Comparison of ENCODE assay signal across 11 cellular contexts in the genomic region with DNA sequence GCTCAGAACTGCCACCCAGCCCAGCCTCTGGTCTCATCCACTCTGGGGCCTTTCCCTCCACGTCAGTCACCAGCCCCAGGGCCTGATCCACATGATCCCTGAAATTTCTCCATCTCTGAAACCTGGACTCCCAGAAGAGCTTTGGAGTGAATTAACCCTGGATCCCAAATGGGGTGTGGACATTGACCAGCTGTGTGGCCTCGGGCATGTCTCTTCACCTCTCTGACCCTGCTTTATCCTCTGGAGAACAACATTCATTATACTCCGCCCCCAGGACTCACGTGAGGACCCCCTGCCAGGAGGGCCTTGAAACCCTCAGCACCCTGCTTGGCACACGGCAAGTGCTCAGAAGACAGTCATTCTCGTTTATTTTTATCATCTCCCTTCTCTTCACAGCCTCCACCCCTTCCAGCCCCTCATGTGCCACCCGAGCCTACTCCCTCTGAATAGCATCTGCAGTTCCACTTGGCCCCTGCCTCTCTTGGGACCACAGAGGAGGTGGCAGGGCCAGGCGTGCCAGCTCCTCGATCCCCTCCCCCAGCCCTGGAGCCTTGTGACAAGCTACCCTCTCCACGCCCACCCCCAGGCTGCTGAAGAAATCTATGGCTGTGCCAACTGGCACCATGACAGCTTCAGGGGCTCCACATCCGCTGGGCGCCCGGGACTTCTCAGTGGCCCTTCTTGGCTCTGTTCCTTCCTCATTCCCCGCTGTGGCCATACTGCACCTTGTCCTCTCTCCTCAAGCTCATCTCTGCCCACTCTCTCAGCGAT. TPM values are rescaled to one million over a fixed set of nuclear protein-coding genes. Genes with fewer than 3 reads are reported as not detected.
DNase-seq lines count a peak whose midpoint lies in the region; ATAC-seq and TF ChIP-seq lines count a peak whose summit lies in the region.
"Had no signal": no experiment of that assay in that cellular context is flagged by ENCODE, and none has a peak within 500 bp of the region (broad histone marks: within the 10 kb centered on the region; RNA-seq: fewer than 3 reads in every experiment).

No MANE protein-coding gene starts in this region.

- H3K27ac Mint-ChIP-seq in activated CD8-positive, alpha-beta T cell treated with anti-CD3 and anti-CD28 coated beads, Interleukin-2, amount 10 ng/mL, durations not matched to agents 7 days and 5 days: peak overlapping the region; percentile 75
- H3K27ac Mint-ChIP-seq in activated CD8-positive, alpha-beta T cell treated with anti-CD3 and anti-CD28 coated beads for 36 hours: no peak overlapping the region
- peak overlapping the region; percentile 70 to 100 (median 89) for H3K27ac Mint-ChIP-seq in brain
- peak overlapping the region; percentile 87 for H3K27ac Mint-ChIP-seq in stimulated activated effector memory CD8-positive, alpha-beta T cell treated with anti-CD3 and anti-CD28 coated beads, Interleukin-12 subunit alpha, Interleukin-12 subunit beta, amount 100 ng/mL, for 72 hours

- no peak overlapping the region for H3K4me3 Mint-ChIP-seq in activated CD8-positive, alpha-beta T cell treated with anti-CD3 and anti-CD28 coated beads, Interleukin-2, amount 10 ng/mL, durations not matched to agents 7 days and 5 days
- no peak overlapping the region for H3K4me3 Mint-ChIP-seq in activated CD8-positive, alpha-beta T cell treated with anti-CD3 and anti-CD28 coated beads for 36 hours
- peak overlapping the region in 3 of 5 experiments; percentile 53 to 70 (median 66) for H3K4me3 Mint-ChIP-seq in brain
- peak overlapping the region; percentile 58 for H3K4me3 Mint-ChIP-seq in stimulated activated effector memory CD8-positive, alpha-beta T cell treated with anti-CD3 and anti-CD28 coated beads, Interleukin-12 subunit alpha, Interleukin-12 subunit beta, amount 100 ng/mL, for 72 hours

- no peak for TF ChIP-seq CTCF in activated CD8-positive, alpha-beta T cell treated with anti-CD3 and anti-CD28 coated beads for 36 hours (IDR thresholded peaks at IDR 0.05)
- peak in 1 of 2 experiments; percentile 39 for TF ChIP-seq CTCF in brain (conservative IDR thresholded peaks at IDR 0.05)

- H3K36me3 Mint-ChIP-seq in activated CD8-positive, alpha-beta T cell treated with anti-CD3 and anti-CD28 coated beads, Interleukin-2, amount 10 ng/mL, durations not matched to agents 7 days and 5 days (ENCODE audit: low read depth): no peaks in the 10 kb centered on the region
- no peaks in the 10 kb centered on the region for H3K36me3 Mint-ChIP-seq in activated CD8-positive, alpha-beta T cell treated with anti-CD3 and anti-CD28 coated beads for 36 hours (ENCODE audit: low read depth)
- peaks cover 6% of the 10 kb centered on the region for H3K36me3 Mint-ChIP-seq in brain
- H3K36me3 Mint-ChIP-seq in stimulated activated effector memory CD8-positive, alpha-beta T cell treated with anti-CD3 and anti-CD28 coated beads, Interleukin-12 subunit alpha, Interleukin-12 subunit beta, amount 100 ng/mL, for 72 hours: no peaks in the 10 kb centered on the region
- H3K36me3 Mint-ChIP-seq: memory B cell had no signal

- H3K9me3 Mint-ChIP-seq in activated CD8-positive, alpha-beta T cell treated with anti-CD3 and anti-CD28 coated beads, Interleukin-2, amount 10 ng/mL, durations not matched to agents 7 days and 5 days (ENCODE audit: insufficient read depth): no peaks in the 10 kb centered on the region
- no peaks in the 10 kb centered on the region for H3K9me3 Mint-ChIP-seq in activated CD8-positive, alpha-beta T cell treated with anti-CD3 and anti-CD28 coated beads for 36 hours
- no peaks in the 10 kb centered on the region for H3K9me3 Mint-ChIP-seq in brain
- no peaks in the 10 kb centered on the region for H3K9me3 Mint-ChIP-seq in stimulated activated effector memory CD8-positive, alpha-beta T cell treated with anti-CD3 and anti-CD28 coated beads, Interleukin-12 subunit alpha, Interleukin-12 subunit beta, amount 100 ng/mL, for 72 hours
- H3K9me3 Mint-ChIP-seq: memory B cell had no signal

- DNase-seq in activated CD8-positive, alpha-beta T cell treated with anti-CD3 and anti-CD28 coated beads, Interleukin-2, amount 10 ng/mL, durations not matched to agents 7 days and 5 days: no peak
- DNase-seq in activated CD8-positive, alpha-beta T cell treated with anti-CD3 and anti-CD28 coated beads for 36 hours: no peak
- peak; percentile 82 for DNase-seq in NCI-H2171 treated with DMSO at 0.1 percent for 48 hours (lab: John Stamatoyannopoulos, UW)
- no peak for DNase-seq in stimulated activated effector memory CD8-positive, alpha-beta T cell treated with anti-CD3 and anti-CD28 coated beads, Interleukin-12 subunit alpha, Interleukin-12 subunit beta, amount 100 ng/mL, for 72 hours (ENCODE audit: low spot score in 2 of 2)
- DNase-seq in NCI-H2029 (lab: John Stamatoyannopoulos, UW): no peak
- no peak for DNase-seq in dermis blood vessel endothelial cell
- DNase-seq: NCI-H1930 had no signal

- CTCF ChIA-PET in activated CD8-positive, alpha-beta T cell treated with anti-CD3 and anti-CD28 coated beads, Interleukin-2, amount 10 ng/mL, durations not matched to agents 7 days and 5 days (lab: Charles Lee): interaction anchor here (0.7 to 2.4 kb wide), 28 partner anchors 8 to 218 kb away, joined by 3 to 24 read pairs (median 4); partner anchors contain the start of gene COL16A1
- CTCF ChIA-PET in activated CD8-positive, alpha-beta T cell treated with anti-CD3 and anti-CD28 coated beads for 36 hours (lab: Charles Lee): interaction anchor here (0.6 to 2.8 kb wide), 22 partner anchors 7 to 212 kb away, joined by 3 to 28 read pairs (median 5); partner anchors contain the start of gene ADGRB2

- H3K27me3 Mint-ChIP-seq in activated CD8-positive, alpha-beta T cell treated with anti-CD3 and anti-CD28 coated beads, Interleukin-2, amount 10 ng/mL, durations not matched to agents 7 days and 5 days (ENCODE audit: low read depth): no peaks in the 10 kb centered on the region
- peaks cover 2% of the 10 kb centered on the region for H3K27me3 Mint-ChIP-seq in activated CD8-positive, alpha-beta T cell treated with anti-CD3 and anti-CD28 coated beads for 36 hours
- peaks cover 3% of the 10 kb centered on the region for H3K27me3 Mint-ChIP-seq in brain

- intact Hi-C loops in activated CD8-positive, alpha-beta T cell treated with anti-CD3 and anti-CD28 coated beads for 36 hours (cut with micrococcal nuclease): no loop called here

- ATAC-seq in activated CD8-positive, alpha-beta T cell treated with anti-CD3 and anti-CD28 coated beads, Interleukin-2, amount 10 ng/mL, durations not matched to agents 7 days and 5 days: no peak
- no peak for ATAC-seq in activated CD8-positive, alpha-beta T cell treated with anti-CD3 and anti-CD28 coated beads for 36 hours
- no peak for ATAC-seq in stimulated activated effector memory CD8-positive, alpha-beta T cell treated with anti-CD3 and anti-CD28 coated beads, Interleukin-12 subunit alpha, Interleukin-12 subunit beta, amount 100 ng/mL, for 72 hours
- no peak for ATAC-seq in HG02642 (IDR thresholded peaks at IDR 0.05; ENCODE audit: poor library complexity, unreplicated experiment)

- H3K4me1 Mint-ChIP-seq in activated CD8-positive, alpha-beta T cell treated with anti-CD3 and anti-CD28 coated beads, Interleukin-2, amount 10 ng/mL, durations not matched to agents 7 days and 5 days (ENCODE audit: low read depth): peaks cover 40% of the 10 kb centered on the region
- H3K4me1 Mint-ChIP-seq in activated CD8-positive, alpha-beta T cell treated with anti-CD3 and anti-CD28 coated beads for 36 hours (ENCODE audit: low read depth): peaks cover 19% of the 10 kb centered on the region
- peaks cover 70% of the 10 kb centered on the region for H3K4me1 Mint-ChIP-seq in brain
- peaks cover 70% of the 10 kb centered on the region for H3K4me1 Mint-ChIP-seq in stimulated activated effector memory CD8-positive, alpha-beta T cell treated with anti-CD3 and anti-CD28 coated beads, Interleukin-12 subunit alpha, Interleukin-12 subunit beta, amount 100 ng/mL, for 72 hours

- POLR2A ChIA-PET in activated CD8-positive, alpha-beta T cell treated with anti-CD3 and anti-CD28 coated beads, Interleukin-2, amount 10 ng/mL, durations not matched to agents 7 days and 5 days (lab: Charles Lee): interaction anchor here (0.7 to 1.3 kb wide), 3 partner anchors 29 to 209 kb away, joined by 3 to 5 read pairs (median 4); no protein-coding TSS in a partner anchor
- POLR2A ChIA-PET in activated CD8-positive, alpha-beta T cell treated with anti-CD3 and anti-CD28 coated beads for 36 hours (lab: Charles Lee): interaction anchor here (1.0 kb wide), 1 partner anchor 16 kb away, joined by 3 read pairs; no protein-coding TSS in a partner anchor

RNA-seq across cellular contexts. Expression of gene ADGRB2, which starts 18.1 kb away (rescaled TPM):
- total RNA-seq in activated CD8-positive, alpha-beta T cell treated with anti-CD3 and anti-CD28 coated beads, Interleukin-2, amount 10 ng/mL, durations not matched to agents 7 days and 5 days: under 1 TPM; 0.05 to 0.37 TPM
- total RNA-seq in activated CD8-positive, alpha-beta T cell treated with anti-CD3 and anti-CD28 coated beads for 36 hours: under 1 TPM; 0.54 to 0.56 TPM
- 67.9 TPM for polyA plus RNA-seq in brain (ENCODE audit: insufficient read depth, low read depth, low replicate concordance)
- total RNA-seq in dermis blood vessel endothelial cell: 0.17 and 0.28 TPM in 2 replicates

RNA-seq across cellular contexts. Expression of gene COL16A1, which starts 42.3 kb away (rescaled TPM):
- not detected for total RNA-seq in activated CD8-positive, alpha-beta T cell treated with anti-CD3 and anti-CD28 coated beads, Interleukin-2, amount 10 ng/mL, durations not matched to agents 7 days and 5 days
- under 1 TPM in 1 of 2 experiments, not detected in 1; 0.34 TPM for total RNA-seq in activated CD8-positive, alpha-beta T cell treated with anti-CD3 and anti-CD28 coated beads for 36 hours
- 4.9 TPM for polyA plus RNA-seq in brain (ENCODE audit: insufficient read depth, low read depth, low replicate concordance)
- total RNA-seq in dermis blood vessel endothelial cell: 0.51 and 0.65 TPM in 2 replicates
- total RNA-seq: T-helper 2 cell treated with Interferon-gamma antibody and Interleukin-4, amounts not matched to agents 100 ng/mL and 5 ng/mL, for 36 hours had no signal

Comparison
In these comparisons a context has a peak if more than half of its experiments do, and no peak if none do; other contexts are left out.
1. H3K4me3 Mint-ChIP-seq: peak in brain (3 of 5) and stimulated activated effector memory CD8-positive, alpha-beta T cell treated with anti-CD3 and anti-CD28 coated beads, Interleukin-12 subunit alpha, Interleukin-12 subunit beta, amount 100 ng/mL, for 72 hours (single experiment); none in activated CD8-positive, alpha-beta T cell treated with anti-CD3 and anti-CD28 coated beads, Interleukin-2, amount 10 ng/mL, durations not matched to agents 7 days and 5 days (single experiment) and activated CD8-positive, alpha-beta T cell treated with anti-CD3 and anti-CD28 coated beads for 36 hours (single experiment).